In the genomic region with DNA sequence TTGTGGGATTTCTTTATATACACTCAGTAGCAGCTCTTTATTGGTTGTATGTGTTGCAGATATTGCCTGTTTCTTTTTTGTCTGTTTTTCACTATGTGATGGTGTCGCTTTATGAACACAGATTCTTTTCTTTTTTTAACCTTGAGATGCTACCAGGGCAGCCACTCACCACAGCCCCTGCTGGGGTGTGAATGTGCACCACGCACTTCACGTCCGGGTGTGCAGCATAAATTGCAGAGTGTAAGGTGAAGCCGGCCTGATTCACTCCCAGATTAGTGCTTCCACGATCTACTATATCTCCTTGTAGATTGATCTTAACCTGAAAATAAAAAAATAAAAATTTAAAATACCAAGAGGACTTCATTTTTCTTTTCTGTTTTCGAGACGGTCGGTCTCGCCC, we compare ENCODE assay signal across 2 cellular contexts.
TF ChIP-seq lines count a peak whose summit lies in the region.

No MANE protein-coding gene starts in this region.

TF ChIP-seq in GM12891, 5 proteins besides CTCF, POLR2A, EP300 and RAD21 (continued from another document):
- no peak for TF ChIP-seq POLR2AphosphoS5 (IDR thresholded peaks at IDR 0.05; ENCODE audit: low read depth, low read length)
- no peak for TF ChIP-seq SPI1 (IDR thresholded peaks at IDR 0.05; ENCODE audit: low read depth, low read length)
- TF ChIP-seq POU2F2 (IDR thresholded peaks at IDR 0.05; ENCODE audit: low read depth, low read length), result no peak
- TF ChIP-seq TAF1 (IDR thresholded peaks at IDR 0.05; ENCODE audit: low read depth, low read length), result no peak

TF ChIP-seq in GM12878, 131 proteins besides CTCF, POLR2A, EP300 and RAD21 (continued from another document):
- TF ChIP-seq, protein P1, sequence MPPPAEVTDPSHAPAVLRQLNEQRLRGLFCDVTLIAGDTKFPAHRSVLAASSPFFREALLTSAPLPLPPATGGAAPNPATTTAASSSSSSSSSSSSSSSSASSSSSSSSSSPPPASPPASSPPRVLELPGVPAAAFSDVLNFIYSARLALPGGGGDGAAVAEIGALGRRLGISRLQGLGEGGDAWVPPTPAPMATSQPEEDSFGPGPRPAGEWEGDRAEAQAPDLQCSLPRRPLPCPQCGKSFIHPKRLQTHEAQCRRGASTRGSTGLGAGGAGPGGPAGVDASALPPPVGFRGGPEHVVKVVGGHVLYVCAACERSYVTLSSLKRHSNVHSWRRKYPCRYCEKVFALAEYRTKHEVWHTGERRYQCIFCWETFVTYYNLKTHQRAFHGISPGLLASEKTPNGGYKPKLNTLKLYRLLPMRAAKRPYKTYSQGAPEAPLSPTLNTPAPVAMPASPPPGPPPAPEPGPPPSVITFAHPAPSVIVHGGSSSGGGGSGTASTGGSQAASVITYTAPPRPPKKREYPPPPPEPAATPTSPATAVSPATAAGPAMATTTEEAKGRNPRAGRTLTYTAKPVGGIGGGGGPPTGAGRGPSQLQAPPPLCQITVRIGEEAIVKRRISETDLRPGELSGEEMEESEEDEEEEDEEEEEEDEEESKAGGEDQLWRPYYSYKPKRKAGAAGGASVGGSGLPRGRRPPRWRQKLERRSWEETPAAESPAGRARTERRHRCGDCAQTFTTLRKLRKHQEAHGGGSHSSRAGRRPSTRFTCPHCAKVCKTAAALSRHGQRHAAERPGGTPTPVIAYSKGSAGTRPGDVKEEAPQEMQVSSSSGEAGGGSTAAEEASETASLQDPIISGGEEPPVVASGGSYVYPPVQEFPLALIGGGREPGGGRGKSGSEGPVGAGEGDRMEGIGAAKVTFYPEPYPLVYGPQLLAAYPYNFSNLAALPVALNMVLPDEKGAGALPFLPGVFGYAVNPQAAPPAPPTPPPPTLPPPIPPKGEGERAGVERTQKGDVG (CRISPR knock-in tag; IDR thresholded peaks at IDR 0.05), result no peak
- TF ChIP-seq MYB (IDR thresholded peaks at IDR 0.05; ENCODE audit: borderline replicate concordance, low read depth, low read length) (no peak), EED (IDR thresholded peaks at IDR 0.05; ENCODE audit: low read depth) (no peak), FOXM1 (IDR thresholded peaks at IDR 0.05; ENCODE audit: low read depth, low read length) (no peak), EGR1 (IDR thresholded peaks at IDR 0.05; ENCODE audit: borderline replicate concordance in 1 of 2, low read depth in 2 of 2, low read length in 2 of 2) (no peak), DPF2 (IDR thresholded peaks at IDR 0.05) (no peak), MEF2A (IDR thresholded peaks at IDR 0.05; ENCODE audit: insufficient read depth, low read depth, low read length) (no peak), CBX5 (IDR thresholded peaks at IDR 0.05; ENCODE audit: low read depth) (no peak), BMI1 (IDR thresholded peaks at IDR 0.05; ENCODE audit: borderline replicate concordance) (no peak), CHD1 (IDR thresholded peaks at IDR 0.05; ENCODE audit: low read depth, low read length) (no peak), CREM (IDR thresholded peaks at IDR 0.05; ENCODE audit: low read depth) (no peak), MTA2 (IDR thresholded peaks at IDR 0.05; ENCODE audit: low read depth) (no peak), BRCA1 (IDR thresholded peaks at IDR 0.05; ENCODE audit: low read depth, low read length) (no peak)
- TF ChIP-seq, protein P2, sequence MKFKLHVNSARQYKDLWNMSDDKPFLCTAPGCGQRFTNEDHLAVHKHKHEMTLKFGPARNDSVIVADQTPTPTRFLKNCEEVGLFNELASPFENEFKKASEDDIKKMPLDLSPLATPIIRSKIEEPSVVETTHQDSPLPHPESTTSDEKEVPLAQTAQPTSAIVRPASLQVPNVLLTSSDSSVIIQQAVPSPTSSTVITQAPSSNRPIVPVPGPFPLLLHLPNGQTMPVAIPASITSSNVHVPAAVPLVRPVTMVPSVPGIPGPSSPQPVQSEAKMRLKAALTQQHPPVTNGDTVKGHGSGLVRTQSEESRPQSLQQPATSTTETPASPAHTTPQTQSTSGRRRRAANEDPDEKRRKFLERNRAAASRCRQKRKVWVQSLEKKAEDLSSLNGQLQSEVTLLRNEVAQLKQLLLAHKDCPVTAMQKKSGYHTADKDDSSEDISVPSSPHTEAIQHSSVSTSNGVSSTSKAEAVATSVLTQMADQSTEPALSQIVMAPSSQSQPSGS (IDR thresholded peaks at IDR 0.05; ENCODE audit: low read length), result no peak
- TF ChIP-seq, protein P3, sequence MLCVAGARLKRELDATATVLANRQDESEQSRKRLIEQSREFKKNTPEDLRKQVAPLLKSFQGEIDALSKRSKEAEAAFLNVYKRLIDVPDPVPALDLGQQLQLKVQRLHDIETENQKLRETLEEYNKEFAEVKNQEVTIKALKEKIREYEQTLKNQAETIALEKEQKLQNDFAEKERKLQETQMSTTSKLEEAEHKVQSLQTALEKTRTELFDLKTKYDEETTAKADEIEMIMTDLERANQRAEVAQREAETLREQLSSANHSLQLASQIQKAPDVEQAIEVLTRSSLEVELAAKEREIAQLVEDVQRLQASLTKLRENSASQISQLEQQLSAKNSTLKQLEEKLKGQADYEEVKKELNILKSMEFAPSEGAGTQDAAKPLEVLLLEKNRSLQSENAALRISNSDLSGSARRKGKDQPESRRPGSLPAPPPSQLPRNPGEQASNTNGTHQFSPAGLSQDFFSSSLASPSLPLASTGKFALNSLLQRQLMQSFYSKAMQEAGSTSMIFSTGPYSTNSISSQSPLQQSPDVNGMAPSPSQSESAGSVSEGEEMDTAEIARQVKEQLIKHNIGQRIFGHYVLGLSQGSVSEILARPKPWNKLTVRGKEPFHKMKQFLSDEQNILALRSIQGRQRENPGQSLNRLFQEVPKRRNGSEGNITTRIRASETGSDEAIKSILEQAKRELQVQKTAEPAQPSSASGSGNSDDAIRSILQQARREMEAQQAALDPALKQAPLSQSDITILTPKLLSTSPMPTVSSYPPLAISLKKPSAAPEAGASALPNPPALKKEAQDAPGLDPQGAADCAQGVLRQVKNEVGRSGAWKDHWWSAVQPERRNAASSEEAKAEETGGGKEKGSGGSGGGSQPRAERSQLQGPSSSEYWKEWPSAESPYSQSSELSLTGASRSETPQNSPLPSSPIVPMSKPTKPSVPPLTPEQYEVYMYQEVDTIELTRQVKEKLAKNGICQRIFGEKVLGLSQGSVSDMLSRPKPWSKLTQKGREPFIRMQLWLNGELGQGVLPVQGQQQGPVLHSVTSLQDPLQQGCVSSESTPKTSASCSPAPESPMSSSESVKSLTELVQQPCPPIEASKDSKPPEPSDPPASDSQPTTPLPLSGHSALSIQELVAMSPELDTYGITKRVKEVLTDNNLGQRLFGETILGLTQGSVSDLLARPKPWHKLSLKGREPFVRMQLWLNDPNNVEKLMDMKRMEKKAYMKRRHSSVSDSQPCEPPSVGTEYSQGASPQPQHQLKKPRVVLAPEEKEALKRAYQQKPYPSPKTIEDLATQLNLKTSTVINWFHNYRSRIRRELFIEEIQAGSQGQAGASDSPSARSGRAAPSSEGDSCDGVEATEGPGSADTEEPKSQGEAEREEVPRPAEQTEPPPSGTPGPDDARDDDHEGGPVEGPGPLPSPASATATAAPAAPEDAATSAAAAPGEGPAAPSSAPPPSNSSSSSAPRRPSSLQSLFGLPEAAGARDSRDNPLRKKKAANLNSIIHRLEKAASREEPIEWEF (IDR thresholded peaks at IDR 0.05; ENCODE audit: insufficient replicate concordance, low read depth, low read length), result no peak
- TF ChIP-seq, protein P4, sequence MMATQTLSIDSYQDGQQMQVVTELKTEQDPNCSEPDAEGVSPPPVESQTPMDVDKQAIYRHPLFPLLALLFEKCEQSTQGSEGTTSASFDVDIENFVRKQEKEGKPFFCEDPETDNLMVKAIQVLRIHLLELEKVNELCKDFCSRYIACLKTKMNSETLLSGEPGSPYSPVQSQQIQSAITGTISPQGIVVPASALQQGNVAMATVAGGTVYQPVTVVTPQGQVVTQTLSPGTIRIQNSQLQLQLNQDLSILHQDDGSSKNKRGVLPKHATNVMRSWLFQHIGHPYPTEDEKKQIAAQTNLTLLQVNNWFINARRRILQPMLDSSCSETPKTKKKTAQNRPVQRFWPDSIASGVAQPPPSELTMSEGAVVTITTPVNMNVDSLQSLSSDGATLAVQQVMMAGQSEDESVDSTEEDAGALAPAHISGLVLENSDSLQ (IDR thresholded peaks at IDR 0.05), result no peak
- TF ChIP-seq, protein P5, sequence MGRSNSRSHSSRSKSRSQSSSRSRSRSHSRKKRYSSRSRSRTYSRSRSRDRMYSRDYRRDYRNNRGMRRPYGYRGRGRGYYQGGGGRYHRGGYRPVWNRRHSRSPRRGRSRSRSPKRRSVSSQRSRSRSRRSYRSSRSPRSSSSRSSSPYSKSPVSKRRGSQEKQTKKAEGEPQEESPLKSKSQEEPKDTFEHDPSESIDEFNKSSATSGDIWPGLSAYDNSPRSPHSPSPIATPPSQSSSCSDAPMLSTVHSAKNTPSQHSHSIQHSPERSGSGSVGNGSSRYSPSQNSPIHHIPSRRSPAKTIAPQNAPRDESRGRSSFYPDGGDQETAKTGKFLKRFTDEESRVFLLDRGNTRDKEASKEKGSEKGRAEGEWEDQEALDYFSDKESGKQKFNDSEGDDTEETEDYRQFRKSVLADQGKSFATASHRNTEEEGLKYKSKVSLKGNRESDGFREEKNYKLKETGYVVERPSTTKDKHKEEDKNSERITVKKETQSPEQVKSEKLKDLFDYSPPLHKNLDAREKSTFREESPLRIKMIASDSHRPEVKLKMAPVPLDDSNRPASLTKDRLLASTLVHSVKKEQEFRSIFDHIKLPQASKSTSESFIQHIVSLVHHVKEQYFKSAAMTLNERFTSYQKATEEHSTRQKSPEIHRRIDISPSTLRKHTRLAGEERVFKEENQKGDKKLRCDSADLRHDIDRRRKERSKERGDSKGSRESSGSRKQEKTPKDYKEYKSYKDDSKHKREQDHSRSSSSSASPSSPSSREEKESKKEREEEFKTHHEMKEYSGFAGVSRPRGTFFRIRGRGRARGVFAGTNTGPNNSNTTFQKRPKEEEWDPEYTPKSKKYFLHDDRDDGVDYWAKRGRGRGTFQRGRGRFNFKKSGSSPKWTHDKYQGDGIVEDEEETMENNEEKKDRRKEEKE (IDR thresholded peaks at IDR 0.05), result no peak
